Comparison of ENCODE assay signal across 1 cellular context in the genomic region with DNA sequence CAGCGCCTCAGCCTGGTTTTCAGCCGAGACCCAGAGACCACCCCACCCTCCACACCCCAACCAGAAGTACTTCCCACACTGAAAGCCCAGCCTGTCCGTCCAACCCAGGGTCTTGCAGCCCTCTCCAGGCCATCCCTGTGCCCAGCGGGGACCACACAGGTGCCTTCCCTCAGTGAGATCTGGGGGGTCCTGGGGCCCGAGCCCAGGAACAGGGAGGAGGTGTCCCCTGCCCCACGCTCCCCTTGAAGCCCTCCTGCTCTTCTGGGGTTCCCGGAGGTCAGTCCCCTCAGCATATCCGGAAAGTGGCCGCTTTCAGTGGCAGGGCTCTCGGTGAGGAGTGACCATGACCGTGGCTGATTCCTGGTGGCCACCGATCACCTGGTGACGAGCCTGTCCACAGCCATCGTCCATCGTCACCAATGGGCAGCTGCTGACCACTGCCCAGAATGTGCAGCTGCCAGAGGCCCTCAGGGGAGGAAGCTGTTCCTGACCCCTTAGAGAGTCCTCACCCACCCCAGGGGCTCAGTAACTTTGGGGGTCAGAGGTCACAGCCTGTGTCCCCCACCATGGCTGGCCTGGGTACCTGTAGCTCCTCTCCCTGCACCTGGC.
TF ChIP-seq lines count a peak whose summit lies in the region.

No MANE protein-coding gene starts in this region.

TF ChIP-seq in endothelial cell of umbilical vein, 7 proteins besides CTCF, POLR2A, EP300 and RAD21:
- peak; percentile 1 for TF ChIP-seq POLR2AphosphoS5 (IDR thresholded peaks at IDR 0.05; ENCODE audit: insufficient read depth, low read depth, low read length)
- no peak for TF ChIP-seq GATA2 (IDR thresholded peaks at IDR 0.05; ENCODE audit: insufficient read depth, insufficient read length, low read depth, low read length)
